21 cellular contexts compared by ENCODE assay signal in the genomic region with DNA sequence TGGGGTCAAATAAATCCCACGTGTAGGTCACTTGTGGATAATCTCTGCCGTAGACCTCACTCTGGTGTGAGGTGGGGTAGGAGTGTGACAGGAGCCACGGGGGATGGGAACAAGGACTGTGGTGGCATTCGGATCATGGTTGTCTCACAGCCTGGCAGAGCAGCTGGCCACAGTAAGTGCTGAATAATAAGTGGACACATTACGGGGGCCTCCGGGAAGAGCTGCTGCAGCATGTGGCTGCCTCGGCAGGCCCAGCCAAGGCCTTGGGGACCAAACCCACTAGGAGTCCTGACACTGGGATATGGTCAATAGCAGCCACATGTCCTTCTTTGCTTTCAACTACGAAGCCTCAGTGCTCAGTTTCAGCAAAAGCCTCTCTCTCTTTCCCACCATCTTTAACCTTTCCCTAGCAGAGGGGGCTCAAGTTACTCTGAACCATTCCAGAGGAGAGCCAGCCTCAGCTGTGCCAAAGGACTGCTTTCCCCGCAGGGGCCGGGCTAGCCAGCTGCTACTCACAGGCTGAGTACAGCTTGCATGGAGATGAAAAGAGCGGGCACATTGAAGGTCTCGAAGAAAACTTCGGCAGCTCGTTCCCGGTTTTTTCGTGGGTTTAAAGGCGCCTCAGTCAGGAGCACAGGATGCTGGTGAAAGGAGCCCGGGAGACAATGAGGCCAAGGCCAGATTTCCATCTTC. TPM values are rescaled to one million over a fixed set of nuclear protein-coding genes. Genes with fewer than 3 reads are reported as not detected.
"Had no signal": no experiment of that assay in that cellular context is flagged by ENCODE, and none has a peak within 500 bp of the region (broad histone marks: within the 10 kb centered on the region; RNA-seq: fewer than 3 reads in every experiment).

No MANE protein-coding gene starts in this region.

- H3K4me1 ChIP-seq: neural progenitor cell, tibial nerve had no signal

- H3K9ac ChIP-seq: neural progenitor cell, SK-N-SH had no signal

- H3K27me3 Mint-ChIP-seq: activated CD4-positive, alpha-beta T cell treated with anti-CD3 and anti-CD28 coated beads, Interleukin-2, amount 10 ng/mL, durations not matched to agents 24 days and 14 days; activated CD8-positive, alpha-beta memory T cell treated with anti-CD3 and anti-CD28 coated beads, Interleukin-2, amount 10 ng/mL, durations not matched to agents 7 days and 5 days; activated CD8-positive, alpha-beta T cell treated with anti-CD3 and anti-CD28 coated beads for 36 hours; activated naive CD8-positive, alpha-beta T cell treated with anti-CD3 and anti-CD28 coated beads, Interleukin-2, amount 10 ng/mL, durations not matched to agents 7 days and 5 days; activated T-helper 17 cell treated with anti-CD3 and anti-CD28 coated beads, Interleukin-2, amount 50 U/mL, for 72 hours; stimulated activated naive CD8-positive, alpha-beta T cell treated with anti-CD3 and anti-CD28 coated beads, Interleukin-15, amount 100 ng/mL, for 72 hours had no signal

- DNase-seq: activated CD4-positive, alpha-beta T cell treated with anti-CD3 and anti-CD28 coated beads, Interleukin-2, amount 10 ng/mL, durations not matched to agents 24 days and 14 days; activated CD8-positive, alpha-beta memory T cell treated with anti-CD3 and anti-CD28 coated beads, Interleukin-2, amount 10 ng/mL, durations not matched to agents 7 days and 5 days; activated CD8-positive, alpha-beta T cell treated with anti-CD3 and anti-CD28 coated beads for 36 hours; activated naive CD4-positive, alpha-beta T cell; activated naive CD8-positive, alpha-beta T cell treated with anti-CD3 and anti-CD28 coated beads, Interleukin-2, amount 10 ng/mL, durations not matched to agents 7 days and 5 days; amniotic stem cell; endodermal cell; left ventricle myocardium superior; mammary epithelial cell; retina; sigmoid colon; SK-N-SH; stimulated activated naive CD8-positive, alpha-beta T cell treated with anti-CD3 and anti-CD28 coated beads, Interleukin-15, amount 100 ng/mL, for 72 hours had no signal

- ATAC-seq: activated CD4-positive, CD25-positive, alpha-beta regulatory T cell treated with anti-CD3 and anti-CD28 coated beads, Interleukin-2, amount 50 U/mL, for 24 hours; activated CD8-positive, alpha-beta memory T cell treated with anti-CD3 and anti-CD28 coated beads, Interleukin-2, amount 10 ng/mL, durations not matched to agents 7 days and 5 days; activated CD8-positive, alpha-beta T cell treated with anti-CD3 and anti-CD28 coated beads for 36 hours; activated T-helper 17 cell treated with anti-CD3 and anti-CD28 coated beads, Interleukin-2, amount 50 U/mL, for 72 hours; left ventricle myocardium superior; stimulated activated naive CD8-positive, alpha-beta T cell treated with anti-CD3 and anti-CD28 coated beads, Interleukin-15, amount 100 ng/mL, for 72 hours had no signal

- H3K27me3 ChIP-seq: neural progenitor cell, sigmoid colon, tibial nerve had no signal

- H3K9me3 Mint-ChIP-seq: activated CD4-positive, alpha-beta T cell treated with anti-CD3 and anti-CD28 coated beads, Interleukin-2, amount 10 ng/mL, durations not matched to agents 24 days and 14 days; activated CD8-positive, alpha-beta T cell treated with anti-CD3 and anti-CD28 coated beads for 36 hours; activated naive CD8-positive, alpha-beta T cell treated with anti-CD3 and anti-CD28 coated beads, Interleukin-2, amount 10 ng/mL, durations not matched to agents 7 days and 5 days; activated T-helper 17 cell treated with anti-CD3 and anti-CD28 coated beads, Interleukin-2, amount 50 U/mL, for 72 hours; endodermal cell; neural progenitor cell; stimulated activated naive CD8-positive, alpha-beta T cell treated with anti-CD3 and anti-CD28 coated beads, Interleukin-15, amount 100 ng/mL, for 72 hours had no signal

- H2AFZ ChIP-seq: neural progenitor cell had no signal

- H3K9me3 ChIP-seq: sigmoid colon, SK-N-SH, tibial nerve had no signal

- H3K4me3 Mint-ChIP-seq: activated CD4-positive, alpha-beta T cell treated with anti-CD3 and anti-CD28 coated beads, Interleukin-2, amount 10 ng/mL, durations not matched to agents 24 days and 14 days; activated CD8-positive, alpha-beta memory T cell treated with anti-CD3 and anti-CD28 coated beads, Interleukin-2, amount 10 ng/mL, durations not matched to agents 7 days and 5 days; activated CD8-positive, alpha-beta T cell treated with anti-CD3 and anti-CD28 coated beads for 36 hours; activated naive CD8-positive, alpha-beta T cell treated with anti-CD3 and anti-CD28 coated beads, Interleukin-2, amount 10 ng/mL, durations not matched to agents 7 days and 5 days; activated T-helper 17 cell treated with anti-CD3 and anti-CD28 coated beads, Interleukin-2, amount 50 U/mL, for 72 hours; endodermal cell; neural progenitor cell; stimulated activated naive CD8-positive, alpha-beta T cell treated with anti-CD3 and anti-CD28 coated beads, Interleukin-15, amount 100 ng/mL, for 72 hours had no signal

- H3K36me3 ChIP-seq: neural progenitor cell had no signal

- H3K27ac ChIP-seq: coronary artery, neural progenitor cell, sigmoid colon, tibial nerve, VCaP had no signal

- H3K27ac Mint-ChIP-seq: activated CD4-positive, alpha-beta T cell treated with anti-CD3 and anti-CD28 coated beads, Interleukin-2, amount 10 ng/mL, durations not matched to agents 24 days and 14 days; activated CD8-positive, alpha-beta memory T cell treated with anti-CD3 and anti-CD28 coated beads, Interleukin-2, amount 10 ng/mL, durations not matched to agents 7 days and 5 days; activated CD8-positive, alpha-beta T cell treated with anti-CD3 and anti-CD28 coated beads for 36 hours; activated T-helper 17 cell treated with anti-CD3 and anti-CD28 coated beads, Interleukin-2, amount 50 U/mL, for 72 hours; endodermal cell; stimulated activated naive CD8-positive, alpha-beta T cell treated with anti-CD3 and anti-CD28 coated beads, Interleukin-15, amount 100 ng/mL, for 72 hours had no signal

- H3K4me2 ChIP-seq: neural progenitor cell, SK-N-SH had no signal

- H3K4me3 ChIP-seq: coronary artery, neural progenitor cell, sigmoid colon, tibial nerve had no signal

- H3K4me1 Mint-ChIP-seq: activated CD4-positive, alpha-beta T cell treated with anti-CD3 and anti-CD28 coated beads, Interleukin-2, amount 10 ng/mL, durations not matched to agents 24 days and 14 days; activated CD8-positive, alpha-beta memory T cell treated with anti-CD3 and anti-CD28 coated beads, Interleukin-2, amount 10 ng/mL, durations not matched to agents 7 days and 5 days; activated naive CD8-positive, alpha-beta T cell treated with anti-CD3 and anti-CD28 coated beads, Interleukin-2, amount 10 ng/mL, durations not matched to agents 7 days and 5 days; activated T-helper 17 cell treated with anti-CD3 and anti-CD28 coated beads, Interleukin-2, amount 50 U/mL, for 72 hours; endodermal cell; neural progenitor cell; stimulated activated naive CD8-positive, alpha-beta T cell treated with anti-CD3 and anti-CD28 coated beads, Interleukin-15, amount 100 ng/mL, for 72 hours had no signal

RNA-seq across cellular contexts. Expression of a gene that starts 33.9 kb away (rescaled TPM):
- total RNA-seq: fibroblast of villous mesenchyme, left ventricle myocardium superior, posterior vena cava had no signal
